Comparison of ENCODE assay signal across 1 cellular context in the genomic region with DNA sequence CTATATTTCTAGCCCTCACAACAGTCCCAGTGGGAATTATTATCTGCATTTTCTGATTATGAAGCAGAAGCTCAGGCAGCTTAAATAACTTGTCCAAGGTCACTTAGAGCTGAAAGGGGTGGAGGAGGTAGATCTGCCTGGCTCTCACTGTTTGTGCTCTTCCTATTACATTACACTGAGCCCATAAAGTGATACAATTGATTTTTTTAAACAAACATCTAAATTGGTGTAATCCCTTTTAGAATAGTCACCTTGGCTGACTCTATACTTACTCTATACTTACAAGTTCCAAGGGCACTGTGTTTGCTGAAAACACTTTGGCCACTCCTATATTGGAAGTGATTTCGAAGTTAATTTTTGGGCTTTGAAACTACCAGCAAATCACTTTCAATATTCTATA.
TF ChIP-seq lines count a peak whose summit lies in the region.

No MANE protein-coding gene starts in this region.

TF ChIP-seq in HepG2, 621 proteins besides CTCF, POLR2A, EP300 and RAD21 (continued from another document):
- no peak for TF ChIP-seq DRAP1 (CRISPR knock-in tag; IDR thresholded peaks at IDR 0.05)
- 0 out of 2 replicates have a peak, but pooled peaks have one; percentile 35 for TF ChIP-seq ZNF503 (CRISPR knock-in tag; IDR thresholded peaks at IDR 0.05)
- no peak for TF ChIP-seq SOX6 (IDR thresholded peaks at IDR 0.05)
- TF ChIP-seq SOX6 (CRISPR knock-in tag; IDR thresholded peaks at IDR 0.05) = peak; percentile 35; the same call in 1 of the 2 replicates
- TF ChIP-seq NR2F6 (IDR thresholded peaks at IDR 0.05) = no peak
- no peak for TF ChIP-seq NR2F6 (CRISPR knock-in tag; IDR thresholded peaks at IDR 0.05)
- TF ChIP-seq LCORL (IDR thresholded peaks at IDR 0.05) = no peak
- TF ChIP-seq LCORL (CRISPR knock-in tag; IDR thresholded peaks at IDR 0.05) = no peak
- TF ChIP-seq ZNF782 (CRISPR knock-in tag; IDR thresholded peaks at IDR 0.05; ENCODE audit: borderline replicate concordance) = no peak
- TF ChIP-seq NCOA2 (CRISPR knock-in tag; IDR thresholded peaks at IDR 0.05) = no peak
- TF ChIP-seq TAF1 (CRISPR knock-in tag; IDR thresholded peaks at IDR 0.05) = no peak
- TF ChIP-seq ZNF609 (CRISPR knock-in tag; IDR thresholded peaks at IDR 0.05; ENCODE audit: borderline replicate concordance) = peak; percentile 62; the same call in 1 of the 2 replicates
- no peak for TF ChIP-seq RARA (CRISPR knock-in tag; IDR thresholded peaks at IDR 0.05)
- peak; percentile 32; the same call in 1 of the 2 replicates for TF ChIP-seq GATAD2A (CRISPR knock-in tag; IDR thresholded peaks at IDR 0.05)
- TF ChIP-seq ZNF121 (CRISPR knock-in tag; IDR thresholded peaks at IDR 0.05) = no peak
- TF ChIP-seq CEBPB (IDR thresholded peaks at IDR 0.05; ENCODE audit: borderline replicate concordance, low read depth, low read length) = no peak
- TF ChIP-seq ZZZ3 (CRISPR knock-in tag; IDR thresholded peaks at IDR 0.05; ENCODE audit: borderline replicate concordance) = no peak
- peak; percentile 32; the same call in 1 of the 2 replicates for TF ChIP-seq BCL6 (CRISPR knock-in tag; IDR thresholded peaks at IDR 0.05)
- no peak for TF ChIP-seq ZNF101 (CRISPR knock-in tag; IDR thresholded peaks at IDR 0.05; ENCODE audit: borderline replicate concordance, low read depth)
- TF ChIP-seq, protein P1, sequence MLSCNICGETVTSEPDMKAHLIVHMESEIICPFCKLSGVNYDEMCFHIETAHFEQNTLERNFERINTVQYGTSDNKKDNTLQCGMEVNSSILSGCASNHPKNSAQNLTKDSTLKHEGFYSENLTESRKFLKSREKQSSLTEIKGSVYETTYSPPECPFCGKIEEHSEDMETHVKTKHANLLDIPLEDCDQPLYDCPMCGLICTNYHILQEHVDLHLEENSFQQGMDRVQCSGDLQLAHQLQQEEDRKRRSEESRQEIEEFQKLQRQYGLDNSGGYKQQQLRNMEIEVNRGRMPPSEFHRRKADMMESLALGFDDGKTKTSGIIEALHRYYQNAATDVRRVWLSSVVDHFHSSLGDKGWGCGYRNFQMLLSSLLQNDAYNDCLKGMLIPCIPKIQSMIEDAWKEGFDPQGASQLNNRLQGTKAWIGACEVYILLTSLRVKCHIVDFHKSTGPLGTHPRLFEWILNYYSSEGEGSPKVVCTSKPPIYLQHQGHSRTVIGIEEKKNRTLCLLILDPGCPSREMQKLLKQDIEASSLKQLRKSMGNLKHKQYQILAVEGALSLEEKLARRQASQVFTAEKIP (CRISPR knock-in tag; IDR thresholded peaks at IDR 0.05; ENCODE audit: borderline replicate concordance) = no peak
- no peak for TF ChIP-seq ZNF672 (CRISPR knock-in tag; IDR thresholded peaks at IDR 0.05)
- no peak for TF ChIP-seq ZSCAN20 (CRISPR knock-in tag; IDR thresholded peaks at IDR 0.05; ENCODE audit: borderline replicate concordance)
- TF ChIP-seq KAT2B (IDR thresholded peaks at IDR 0.05; ENCODE audit: borderline replicate concordance, low read depth, low read length) = no peak
- TF ChIP-seq SRSF1 (optimal IDR thresholded peaks at IDR 0.05; ENCODE audit: low read depth, low read length) = no peak
- no peak for TF ChIP-seq MEIS2 (CRISPR knock-in tag; IDR thresholded peaks at IDR 0.05)
- TF ChIP-seq ZNF24 (IDR thresholded peaks at IDR 0.05) = no peak
- no peak for TF ChIP-seq FOXO1 (CRISPR knock-in tag; IDR thresholded peaks at IDR 0.05)
- no peak for TF ChIP-seq HDAC1 (CRISPR knock-in tag; IDR thresholded peaks at IDR 0.05)
- TF ChIP-seq HHEX (CRISPR knock-in tag; IDR thresholded peaks at IDR 0.05) = peak; percentile 71
- TF ChIP-seq, protein P2, sequence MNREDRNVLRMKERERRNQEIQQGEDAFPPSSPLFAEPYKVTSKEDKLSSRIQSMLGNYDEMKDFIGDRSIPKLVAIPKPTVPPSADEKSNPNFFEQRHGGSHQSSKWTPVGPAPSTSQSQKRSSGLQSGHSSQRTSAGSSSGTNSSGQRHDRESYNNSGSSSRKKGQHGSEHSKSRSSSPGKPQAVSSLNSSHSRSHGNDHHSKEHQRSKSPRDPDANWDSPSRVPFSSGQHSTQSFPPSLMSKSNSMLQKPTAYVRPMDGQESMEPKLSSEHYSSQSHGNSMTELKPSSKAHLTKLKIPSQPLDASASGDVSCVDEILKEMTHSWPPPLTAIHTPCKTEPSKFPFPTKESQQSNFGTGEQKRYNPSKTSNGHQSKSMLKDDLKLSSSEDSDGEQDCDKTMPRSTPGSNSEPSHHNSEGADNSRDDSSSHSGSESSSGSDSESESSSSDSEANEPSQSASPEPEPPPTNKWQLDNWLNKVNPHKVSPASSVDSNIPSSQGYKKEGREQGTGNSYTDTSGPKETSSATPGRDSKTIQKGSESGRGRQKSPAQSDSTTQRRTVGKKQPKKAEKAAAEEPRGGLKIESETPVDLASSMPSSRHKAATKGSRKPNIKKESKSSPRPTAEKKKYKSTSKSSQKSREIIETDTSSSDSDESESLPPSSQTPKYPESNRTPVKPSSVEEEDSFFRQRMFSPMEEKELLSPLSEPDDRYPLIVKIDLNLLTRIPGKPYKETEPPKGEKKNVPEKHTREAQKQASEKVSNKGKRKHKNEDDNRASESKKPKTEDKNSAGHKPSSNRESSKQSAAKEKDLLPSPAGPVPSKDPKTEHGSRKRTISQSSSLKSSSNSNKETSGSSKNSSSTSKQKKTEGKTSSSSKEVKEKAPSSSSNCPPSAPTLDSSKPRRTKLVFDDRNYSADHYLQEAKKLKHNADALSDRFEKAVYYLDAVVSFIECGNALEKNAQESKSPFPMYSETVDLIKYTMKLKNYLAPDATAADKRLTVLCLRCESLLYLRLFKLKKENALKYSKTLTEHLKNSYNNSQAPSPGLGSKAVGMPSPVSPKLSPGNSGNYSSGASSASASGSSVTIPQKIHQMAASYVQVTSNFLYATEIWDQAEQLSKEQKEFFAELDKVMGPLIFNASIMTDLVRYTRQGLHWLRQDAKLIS (CRISPR knock-in tag; IDR thresholded peaks at IDR 0.05) = no peak
- TF ChIP-seq ZNF496 (CRISPR knock-in tag; IDR thresholded peaks at IDR 0.05; ENCODE audit: insufficient replicate concordance) = no peak
- no peak for TF ChIP-seq ZNF296 (CRISPR knock-in tag; conservative IDR thresholded peaks at IDR 0.05)
- TF ChIP-seq, protein P3, sequence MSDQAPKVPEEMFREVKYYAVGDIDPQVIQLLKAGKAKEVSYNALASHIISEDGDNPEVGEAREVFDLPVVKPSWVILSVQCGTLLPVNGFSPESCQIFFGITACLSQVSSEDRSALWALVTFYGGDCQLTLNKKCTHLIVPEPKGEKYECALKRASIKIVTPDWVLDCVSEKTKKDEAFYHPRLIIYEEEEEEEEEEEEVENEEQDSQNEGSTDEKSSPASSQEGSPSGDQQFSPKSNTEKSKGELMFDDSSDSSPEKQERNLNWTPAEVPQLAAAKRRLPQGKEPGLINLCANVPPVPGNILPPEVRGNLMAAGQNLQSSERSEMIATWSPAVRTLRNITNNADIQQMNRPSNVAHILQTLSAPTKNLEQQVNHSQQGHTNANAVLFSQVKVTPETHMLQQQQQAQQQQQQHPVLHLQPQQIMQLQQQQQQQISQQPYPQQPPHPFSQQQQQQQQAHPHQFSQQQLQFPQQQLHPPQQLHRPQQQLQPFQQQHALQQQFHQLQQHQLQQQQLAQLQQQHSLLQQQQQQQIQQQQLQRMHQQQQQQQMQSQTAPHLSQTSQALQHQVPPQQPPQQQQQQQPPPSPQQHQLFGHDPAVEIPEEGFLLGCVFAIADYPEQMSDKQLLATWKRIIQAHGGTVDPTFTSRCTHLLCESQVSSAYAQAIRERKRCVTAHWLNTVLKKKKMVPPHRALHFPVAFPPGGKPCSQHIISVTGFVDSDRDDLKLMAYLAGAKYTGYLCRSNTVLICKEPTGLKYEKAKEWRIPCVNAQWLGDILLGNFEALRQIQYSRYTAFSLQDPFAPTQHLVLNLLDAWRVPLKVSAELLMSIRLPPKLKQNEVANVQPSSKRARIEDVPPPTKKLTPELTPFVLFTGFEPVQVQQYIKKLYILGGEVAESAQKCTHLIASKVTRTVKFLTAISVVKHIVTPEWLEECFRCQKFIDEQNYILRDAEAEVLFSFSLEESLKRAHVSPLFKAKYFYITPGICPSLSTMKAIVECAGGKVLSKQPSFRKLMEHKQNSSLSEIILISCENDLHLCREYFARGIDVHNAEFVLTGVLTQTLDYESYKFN (CRISPR knock-in tag; conservative IDR thresholded peaks at IDR 0.05) = no peak
- no peak for TF ChIP-seq TARDBP (CRISPR knock-in tag; IDR thresholded peaks at IDR 0.05)
